In the genomic region with DNA sequence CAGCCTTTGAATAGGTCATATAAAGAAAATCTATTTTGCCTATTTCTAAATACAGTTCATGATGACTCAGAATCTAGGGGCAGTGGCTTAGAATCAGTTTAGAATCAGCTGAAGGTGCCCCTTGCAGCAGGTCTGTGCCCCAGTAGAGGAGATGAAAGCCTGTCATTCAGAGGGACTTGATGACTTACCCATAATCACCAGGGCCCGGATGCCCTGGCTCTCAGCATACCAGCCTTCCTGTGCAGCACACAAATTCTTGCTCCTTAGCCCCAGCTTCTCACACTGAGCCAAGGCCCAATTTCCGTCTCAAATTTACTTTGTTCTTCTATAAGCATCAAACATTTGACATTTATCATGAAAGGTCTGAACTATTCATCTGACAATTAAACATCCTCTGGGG, we compare ENCODE assay signal across 26 cellular contexts.
"Had no signal": no experiment of that assay in that cellular context is flagged by ENCODE, and none has a peak within 500 bp of the region (broad histone marks: within the 10 kb centered on the region; RNA-seq: fewer than 3 reads in every experiment).

No MANE protein-coding gene starts in this region.

- H3K4me2 ChIP-seq: KMS-11 had no signal

- H3K4me3 Mint-ChIP-seq: activated naive CD4-positive, alpha-beta T cell treated with anti-CD3 and anti-CD28 coated beads, Interleukin-2, amount 10 ng/mL, durations not matched to agents 7 days and 5 days; activated T-helper 1 cell treated with anti-CD3 and anti-CD28 coated beads, Interleukin-12 subunit alpha, Interleukin-12 subunit beta, Interleukin-2, Interleukin-4 antibody, amounts not matched to agents 30 ng/mL and 10 ng/mL and 1 ng/mL, durations not matched to agents 14 hours and 24 hours and 36 hours; brain; central memory CD8-positive, alpha-beta T cell; T-helper 17 cell; WTC11 had no signal

- ATAC-seq: PC-3, T-helper 17 cell, WTC11 had no signal

- H3K9me3 ChIP-seq: MG63 had no signal

- H3K36me3 ChIP-seq: MG63 had no signal

- H3K36me3 Mint-ChIP-seq: activated naive CD4-positive, alpha-beta T cell treated with anti-CD3 and anti-CD28 coated beads, Interleukin-2, amount 10 ng/mL, durations not matched to agents 7 days and 5 days; brain; WTC11 had no signal

- H3K27ac Mint-ChIP-seq: activated naive CD4-positive, alpha-beta T cell treated with anti-CD3 and anti-CD28 coated beads, Interleukin-2, amount 10 ng/mL, durations not matched to agents 7 days and 5 days; activated T-helper 1 cell treated with anti-CD3 and anti-CD28 coated beads, Interleukin-12 subunit alpha, Interleukin-12 subunit beta, Interleukin-2, Interleukin-4 antibody, amounts not matched to agents 30 ng/mL and 10 ng/mL and 1 ng/mL, durations not matched to agents 14 hours and 24 hours and 36 hours; brain; T-helper 17 cell; WTC11 had no signal

- H3K9ac ChIP-seq: KMS-11 had no signal

- H3K27me3 ChIP-seq: MG63 had no signal

- H3K27me3 Mint-ChIP-seq: activated naive CD4-positive, alpha-beta T cell treated with anti-CD3 and anti-CD28 coated beads, Interleukin-2, amount 10 ng/mL, durations not matched to agents 7 days and 5 days; brain; central memory CD8-positive, alpha-beta T cell; T-helper 17 cell had no signal

- H3K9me3 Mint-ChIP-seq: central memory CD8-positive, alpha-beta T cell; WTC11 had no signal

- H3K27ac ChIP-seq: KMS-11 had no signal

- H3K4me3 ChIP-seq: MG63 had no signal

- DNase-seq: activated CD4-positive, alpha-beta T cell treated with anti-CD3 and anti-CD28 coated beads for 48 hours; activated CD4-positive, alpha-beta T cell treated with anti-CD3 and anti-CD28 coated beads, Interleukin-2, amount 50 U/mL, for 4 hours; activated CD4-positive, CD25-positive, alpha-beta regulatory T cell treated with anti-CD3 and anti-CD28 coated beads, Interleukin-2, amount 50 U/mL, for 72 hours; activated effector memory CD4-positive, alpha-beta T cell treated with Interleukin-2 at 50 U/mL for 16 hours; activated naive CD4-positive, alpha-beta T cell treated with anti-CD3 and anti-CD28 coated beads, Interleukin-2, amount 10 ng/mL, durations not matched to agents 7 days and 5 days; amygdala; MG63; MV-4-11; NCI-H1092 treated with DMSO at 0.1 percent for 48 hours; NCI-H1417 treated with DMSO at 0.1 percent for 48 hours; NCI-H1694; NCI-H2029; NCI-H2107; NCI-H2171 treated with DMSO at 0.1 percent for 48 hours; NCI-H226; NCI-H510A treated with DMSO at 0.1 percent for 48 hours; NCI-H69; PC-3; SHP77 treated with DMSO at 0.1 percent for 48 hours; T-helper 17 cell; T-helper 9 cell had no signal

- H3K4me1 Mint-ChIP-seq: activated naive CD4-positive, alpha-beta T cell treated with anti-CD3 and anti-CD28 coated beads, Interleukin-2, amount 10 ng/mL, durations not matched to agents 7 days and 5 days; brain; central memory CD8-positive, alpha-beta T cell; T-helper 17 cell had no signal
